Comparison of ENCODE assay signal across 24 cellular contexts in genomic region chr1:167003711-167004110, GRCh38. TPM values are rescaled to one million over a fixed set of nuclear protein-coding genes. Genes with fewer than 3 reads are reported as not detected.
"Had no signal": no experiment of that assay in that cellular context is flagged by ENCODE, and none has a peak within 500 bp of the region (broad histone marks: within the 10 kb centered on the region; RNA-seq: fewer than 3 reads in every experiment).

No MANE protein-coding gene starts in this region.

- ATAC-seq: activated naive CD4-positive, alpha-beta T cell treated with anti-CD3 and anti-CD28 coated beads, Interleukin-2, amount 50 U/mL, for 72 hours; activated naive CD8-positive, alpha-beta T cell treated with anti-CD3 and anti-CD28 coated beads, Interleukin-2, amount 50 U/mL, for 24 hours; activated T-cell treated with anti-CD3 and anti-CD28 coated beads, Interleukin-2, amount 50 U/mL, for 4 hours; PC-3 had no signal

- H3K9me3 Mint-ChIP-seq: central memory CD8-positive, alpha-beta T cell had no signal

- H3K4me1 Mint-ChIP-seq: activated B cell treated with CpG ODN at 0.5 μM for 24 hours; brain; central memory CD8-positive, alpha-beta T cell had no signal

- FAIRE-seq: astrocyte had no signal

- H3K4me3 Mint-ChIP-seq: activated B cell treated with CpG ODN at 0.5 μM for 24 hours; activated CD4-positive, alpha-beta T cell treated with anti-CD3 and anti-CD28 coated beads, Interleukin-2, amount 10 ng/mL, durations not matched to agents 24 days and 14 days; activated naive CD8-positive, alpha-beta T cell treated with anti-CD3 and anti-CD28 coated beads, Interleukin-2, amount 50 U/mL, for 24 hours; activated T-cell treated with anti-CD3 and anti-CD28 coated beads, Interleukin-2, amount 50 U/mL, for 4 hours; brain; central memory CD8-positive, alpha-beta T cell; T-helper 1 cell treated with Interleukin-12 subunit alpha and Interleukin-12 subunit beta and Interleukin-4 antibody, amounts not matched to agents 30 μg/mL and 1 μg/mL, for 36 hours had no signal

- H3K36me3 Mint-ChIP-seq: brain had no signal

- DNase-seq: activated B cell treated with CpG ODN at 0.5 μM for 24 hours; activated CD4-positive, alpha-beta T cell treated with anti-CD3 and anti-CD28 coated beads for 1 hour; activated CD4-positive, alpha-beta T cell treated with anti-CD3 and anti-CD28 coated beads, Interleukin-2, amount 10 ng/mL, durations not matched to agents 24 days and 14 days; activated CD4-positive, alpha-beta T cell treated with anti-CD3 and anti-CD28 coated beads, Interleukin-2, amount 50 U/mL, for 48 hours; activated CD8-positive, alpha-beta memory T cell treated with anti-CD3 and anti-CD28 coated beads for 24 hours; activated effector memory CD4-positive, alpha-beta T cell treated with anti-CD3 and anti-CD28 coated beads, Interleukin-2, amount 50 U/mL, for 16 hours; activated naive CD4-positive, alpha-beta T cell treated with Interleukin-2 at 50 U/mL for 16 hours; activated naive CD8-positive, alpha-beta T cell treated with anti-CD3 and anti-CD28 coated beads, Interleukin-2, amount 50 U/mL, for 24 hours; activated T-cell treated with anti-CD3 and anti-CD28 coated beads, Interleukin-2, amount 50 U/mL, for 4 hours; amniotic stem cell; NCI-H1048; NCI-H146; NCI-H187 treated with DMSO at 0.1 percent for 48 hours; NCI-H2081 treated with DMSO at 0.1 percent for 48 hours; NCI-H446; NCI-H524; PC-3; SHP77 treated with DMSO at 0.1 percent for 48 hours had no signal

- H3K27ac Mint-ChIP-seq: activated B cell treated with CpG ODN at 0.5 μM for 24 hours; activated CD4-positive, alpha-beta T cell treated with anti-CD3 and anti-CD28 coated beads, Interleukin-2, amount 10 ng/mL, durations not matched to agents 24 days and 14 days; activated naive CD4-positive, alpha-beta T cell treated with anti-CD3 and anti-CD28 coated beads, Interleukin-2, amount 50 U/mL, for 72 hours; activated naive CD8-positive, alpha-beta T cell treated with anti-CD3 and anti-CD28 coated beads, Interleukin-2, amount 50 U/mL, for 24 hours; brain; T-helper 1 cell treated with Interleukin-12 subunit alpha and Interleukin-12 subunit beta and Interleukin-4 antibody, amounts not matched to agents 30 μg/mL and 1 μg/mL, for 36 hours had no signal

RNA-seq across cellular contexts. Expression of gene MAEL, which starts 14.6 kb away (rescaled TPM):
- total RNA-seq: activated B cell treated with CpG ODN at 0.5 μM for 24 hours; activated CD4-positive, alpha-beta T cell treated with anti-CD3 and anti-CD28 coated beads, Interleukin-2, amount 10 ng/mL, durations not matched to agents 24 days and 14 days; activated naive CD4-positive, alpha-beta T cell treated with anti-CD3 and anti-CD28 coated beads, Interleukin-2, amount 50 U/mL, for 72 hours; PC-3; SK-MEL-5 had no signal

RNA-seq across cellular contexts. Expression of gene ILDR2, which starts 28.4 kb away (rescaled TPM):
- total RNA-seq: PC-3 had no signal
